ENCODE assay signal across 22 cellular contexts in the genomic region with DNA sequence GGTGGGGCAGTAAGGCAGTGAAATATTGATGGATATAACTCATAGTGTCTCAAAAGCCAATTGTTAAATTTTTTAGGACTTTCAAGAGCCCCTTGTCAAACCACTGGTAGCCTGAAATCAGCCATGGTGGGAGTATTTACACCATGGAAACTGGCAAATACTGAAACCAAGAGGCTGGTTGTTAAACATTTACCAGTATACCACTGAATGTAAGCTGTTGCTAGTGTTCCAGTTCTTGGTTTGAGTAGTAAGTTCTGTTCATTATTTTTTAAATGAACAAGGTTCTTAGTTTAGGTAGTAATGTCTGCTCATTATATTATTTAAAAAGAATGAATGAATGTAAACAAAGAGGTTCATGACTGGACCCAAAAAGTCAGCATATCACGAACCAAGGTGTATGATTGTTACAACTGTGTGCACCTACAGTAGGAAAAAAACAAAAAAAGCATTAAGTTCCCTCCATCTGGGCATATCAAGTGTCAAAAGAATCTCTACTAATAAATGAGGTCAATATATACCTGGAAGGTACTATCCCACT.
DNase-seq lines count a peak whose midpoint lies in the region; ATAC-seq and TF ChIP-seq lines count a peak whose summit lies in the region.
"Had no signal": no experiment of that assay in that cellular context is flagged by ENCODE, and none has a peak within 500 bp of the region (broad histone marks: within the 10 kb centered on the region; RNA-seq: fewer than 3 reads in every experiment).

No MANE protein-coding gene starts in this region.

- H3K4me3 ChIP-seq in foreskin fibroblast (ENCODE audit: low read depth in 1 of 2, low read length in 2 of 2) = no peak overlapping the region
- H3K4me3 ChIP-seq: right atrium auricular region, upper lobe of right lung had no signal

- ATAC-seq in GM18520 (IDR thresholded peaks at IDR 0.05; ENCODE audit: unreplicated experiment) (peak; percentile 30), GM21367 (IDR thresholded peaks at IDR 0.05; ENCODE audit: unreplicated experiment) (peak; percentile 25), HG02798 (IDR thresholded peaks at IDR 0.05; ENCODE audit: poor library complexity, unreplicated experiment) (peak; percentile 32), HG03457 (IDR thresholded peaks at IDR 0.05; ENCODE audit: unreplicated experiment) (peak; percentile 45)
- ATAC-seq: activated T-cell treated with anti-CD3 and anti-CD28 coated beads, Interleukin-2, amount 50 U/mL, for 4 hours; stimulated activated naive CD8-positive, alpha-beta T cell treated with anti-CD3 and anti-CD28 coated beads, Interleukin-15, Interleukin-2, amounts not matched to agents 100 U/mL and 50 U/mL, for 24 hours; upper lobe of right lung had no signal

- DNase-seq in cortex of kidney (lab: John Stamatoyannopoulos, UW) (no peak), foreskin fibroblast (no peak), NCI-H2171 (lab: John Stamatoyannopoulos, UW) (no peak)
- no peak for DNase-seq in central memory CD4-positive, alpha-beta T cell
- DNase-seq: activated CD4-positive, alpha-beta memory T cell treated with anti-CD3 and anti-CD28 coated beads for 36 hours; activated T-cell treated with anti-CD3 and anti-CD28 coated beads, Interleukin-2, amount 50 U/mL, for 4 hours; brain microvascular endothelial cell; foreskin melanocyte; KG1; NCI-H2081 treated with DMSO at 0.1 percent for 48 hours; NCI-H526 treated with DMSO at 0.1 percent for 48 hours; nucleus accumbens; SIG-M5; stimulated activated CD4-positive, alpha-beta T cell treated with anti-CD3 and anti-CD28 coated beads, Interleukin-15, amount 100 ng/mL, for 24 hours; stimulated activated naive CD8-positive, alpha-beta T cell treated with anti-CD3 and anti-CD28 coated beads, Interleukin-15, Interleukin-2, amounts not matched to agents 100 U/mL and 50 U/mL, for 24 hours; T-helper 2 cell; upper lobe of right lung had no signal

- TF ChIP-seq CTCF in foreskin fibroblast (IDR thresholded peaks at IDR 0.05; ENCODE audit: low read depth, low read length) = no peak
